ENCODE assay signal across 17 cellular contexts in genomic region chr7:135322571-135323340, GRCh38.
DNase-seq lines count a peak whose midpoint lies in the region; ATAC-seq and TF ChIP-seq lines count a peak whose summit lies in the region.
"Had no signal": no experiment of that assay in that cellular context is flagged by ENCODE, and none has a peak within 500 bp of the region (broad histone marks: within the 10 kb centered on the region; RNA-seq: fewer than 3 reads in every experiment).

No MANE protein-coding gene starts in this region.

- no peaks in the 10 kb centered on the region for H3K79me1 ChIP-seq in trophoblast cell (ENCODE audit: low read length)

- H3K4me3 ChIP-seq in epithelial cell of esophagus (ENCODE audit: low read length): no peak overlapping the region
- no peak overlapping the region for H3K4me3 ChIP-seq in trophoblast cell (ENCODE audit: low read depth, low read length)

- no peak overlapping the region for H3K4me2 ChIP-seq in trophoblast cell (ENCODE audit: low read length)

- no CpG with 5 or more reads among the region's 1 CpG for WGBS in trophoblast cell (ENCODE audit: extremely low coverage, insufficient coverage, insufficient read length)

- no peaks in the 10 kb centered on the region for H3K27me3 ChIP-seq in trophoblast cell (ENCODE audit: insufficient read depth, low read length)
- H3K27me3 ChIP-seq: BE2C had no signal

- H3K4me1 ChIP-seq in trophoblast cell (ENCODE audit: control insufficient read depth in 1 of 2, insufficient read depth in 2 of 2, low read length in 2 of 2): peaks cover 0 to 3% of the 10 kb centered on the region in 2 experiments

- no peak overlapping the region for H3K23ac ChIP-seq in trophoblast cell (ENCODE audit: low read length)

- no peak overlapping the region for H3K4ac ChIP-seq in trophoblast cell (ENCODE audit: low read depth, low read length)

- no peak overlapping the region for H2AK5ac ChIP-seq in trophoblast cell (ENCODE audit: low read length)

- no peaks in the 10 kb centered on the region for H3K79me2 ChIP-seq in trophoblast cell (ENCODE audit: control insufficient read depth, insufficient read depth, low read length, poor library complexity)

- H3K27ac ChIP-seq in trophoblast cell (ENCODE audit: low read depth, low read length): no peak overlapping the region

- peak; percentile 5 for DNase-seq in activated effector memory CD4-positive, alpha-beta T cell treated with anti-CD3 and anti-CD28 coated beads, Interleukin-2, amount 50 U/mL, for 16 hours
- no peak for DNase-seq in activated effector memory CD4-positive, alpha-beta T cell treated with Interleukin-2 at 50 U/mL for 16 hours
- DNase-seq in NCI-H69 (lab: John Stamatoyannopoulos, UW) (peak; percentile 65), epithelial cell of esophagus (ENCODE audit: low read depth) (peak; percentile 71), trophoblast cell (peak; percentile 25 to 70), foreskin melanocyte (no peak), middle frontal gyrus (ENCODE audit: extremely low spot score, low spot score) (no peak)
- DNase-seq: ACHN; C1 segment of cervical spinal cord; CD4-positive, CD25-positive, alpha-beta regulatory T cell; CD8-positive, alpha-beta memory T cell; COR-L47; DMS 273 treated with DMSO at 0.1 percent for 48 hours; DMS53; H9 had no signal

- no peak for TF ChIP-seq CTCF in epithelial cell of esophagus (IDR thresholded peaks at IDR 0.05; ENCODE audit: insufficient read depth, low read depth, low read length, missing control alignments)

- H3K18ac ChIP-seq in trophoblast cell (ENCODE audit: low read length): no peak overlapping the region

- H3K14ac ChIP-seq in trophoblast cell (ENCODE audit: low read length): no peak overlapping the region

- H3K9ac ChIP-seq in trophoblast cell (ENCODE audit: low read length): no peak overlapping the region

- H2AFZ ChIP-seq in trophoblast cell (ENCODE audit: insufficient read depth, low read length, poor library complexity): no peak overlapping the region

- H4K91ac ChIP-seq in trophoblast cell (ENCODE audit: low read depth, low read length): no peak overlapping the region

- H3K36me3 ChIP-seq in trophoblast cell (ENCODE audit: control insufficient read depth in 1 of 2, insufficient read depth in 2 of 2, low read length in 2 of 2): no peaks in the 10 kb centered on the region
- H3K36me3 ChIP-seq: BE2C had no signal

- no peaks in the 10 kb centered on the region for H3K9me3 ChIP-seq in trophoblast cell (ENCODE audit: insufficient read depth, low read depth, low read length)
- H3K9me3 ChIP-seq: BE2C had no signal

- H4K12ac ChIP-seq in trophoblast cell (ENCODE audit: low read depth, low read length): no peak overlapping the region

- H2BK12ac ChIP-seq in trophoblast cell (ENCODE audit: low read length): no peak overlapping the region

- no peak overlapping the region for H4K8ac ChIP-seq in trophoblast cell (ENCODE audit: low read depth, low read length)

- H2BK120ac ChIP-seq in trophoblast cell (ENCODE audit: insufficient read depth, low read length, poor library complexity): no peak overlapping the region

- H2BK5ac ChIP-seq in trophoblast cell (ENCODE audit: low read depth, low read length, poor library complexity): no peak overlapping the region

- no peak for ATAC-seq in HG03469 (IDR thresholded peaks at IDR 0.05; ENCODE audit: unreplicated experiment)

Comparison
In these comparisons a context has a peak if more than half of its experiments do, and no peak if none do; other contexts are left out.
1. DNase-seq: peak in activated effector memory CD4-positive, alpha-beta T cell treated with anti-CD3 and anti-CD28 coated beads, Interleukin-2, amount 50 U/mL, for 16 hours (single experiment), NCI-H69 (single experiment), epithelial cell of esophagus (single experiment) and trophoblast cell (2 of 2); none in activated effector memory CD4-positive, alpha-beta T cell treated with Interleukin-2 at 50 U/mL for 16 hours (single experiment), foreskin melanocyte (single experiment) and middle frontal gyrus (single experiment).